Comparison of ENCODE assay signal across 11 cellular contexts in genomic region chr18:63444567-63444966, GRCh38. TPM values are rescaled to one million over a fixed set of nuclear protein-coding genes. Genes with fewer than 3 reads are reported as not detected.
DNase-seq lines count a peak whose midpoint lies in the region; ATAC-seq and TF ChIP-seq lines count a peak whose summit lies in the region.
"Had no signal": no experiment of that assay in that cellular context is flagged by ENCODE, and none has a peak within 500 bp of the region (broad histone marks: within the 10 kb centered on the region; RNA-seq: fewer than 3 reads in every experiment).

No MANE protein-coding gene starts in this region.

- intact Hi-C loops in dendritic cell treated with granulocyte-macrophage colony-stimulating factor and Interleukin-4, amounts not matched to agents 40 ng/mL and 50 ng/mL, for 4 days (cut with micrococcal nuclease): no loop called here

- no peak for DNase-seq in DND-41
- DNase-seq in M059J (ENCODE audit: low read depth): peak; percentile 64
- peak; percentile 96 for DNase-seq in osteoblast (ENCODE audit: insufficient read length, low spot score, missing footprints)
- no peak for DNase-seq in activated CD4-positive, alpha-beta T cell treated with anti-CD3 and anti-CD28 coated beads, Interleukin-2, amount 50 U/mL, for 4 hours
- no peak for DNase-seq in HuH-7.5 (ENCODE audit: low spot score)
- DNase-seq in SK-N-DZ (ENCODE audit: low spot score): no peak
- DNase-seq in NCI-H2171 treated with DMSO at 0.1 percent for 48 hours (lab: John Stamatoyannopoulos, UW): no peak
- DNase-seq: T-helper 1 cell had no signal

- H3K36me3 ChIP-seq in DND-41 (ENCODE audit: insufficient read depth, low read length) (no peaks in the 10 kb centered on the region), osteoblast (ENCODE audit: insufficient read depth, low read length) (no peaks in the 10 kb centered on the region)

- TF ChIP-seq CTCF in DND-41 (IDR thresholded peaks at IDR 0.05; ENCODE audit: borderline replicate concordance, extremely low read depth, low read length, poor library complexity, severe bottlenecking) (no peak), osteoblast (IDR thresholded peaks at IDR 0.05; ENCODE audit: extremely low read depth, low read depth, low read length) (no peak)

- no peak overlapping the region for H3K27ac ChIP-seq in DND-41 (ENCODE audit: low read length)
- no peak overlapping the region for H3K27ac ChIP-seq in osteoblast (ENCODE audit: low read depth, low read length)

- H3K27me3 Mint-ChIP-seq in dendritic cell treated with granulocyte-macrophage colony-stimulating factor and Interleukin-4, amounts not matched to agents 40 ng/mL and 50 ng/mL, for 4 days: no peaks in the 10 kb centered on the region

- H3K9me3 ChIP-seq in DND-41 (ENCODE audit: insufficient read depth, low read length, severe bottlenecking): no peaks in the 10 kb centered on the region
- H3K9me3 ChIP-seq in osteoblast (ENCODE audit: low read depth, low read length): no peaks in the 10 kb centered on the region

- H2AFZ ChIP-seq in DND-41 (ENCODE audit: low read depth, low read length) (no peak overlapping the region), osteoblast (ENCODE audit: low read length) (no peak overlapping the region)

- H3K9me3 Mint-ChIP-seq in dendritic cell treated with granulocyte-macrophage colony-stimulating factor and Interleukin-4, amounts not matched to agents 40 ng/mL and 50 ng/mL, for 4 days: no peaks in the 10 kb centered on the region

- peaks cover 44% of the 10 kb centered on the region for H3K4me1 Mint-ChIP-seq in dendritic cell treated with granulocyte-macrophage colony-stimulating factor and Interleukin-4, amounts not matched to agents 40 ng/mL and 50 ng/mL, for 4 days (ENCODE audit: low read depth)

- H3K4me3 ChIP-seq in DND-41 (ENCODE audit: low read depth in 1 of 2, low read length in 2 of 2) (no peak overlapping the region), osteoblast (ENCODE audit: insufficient read depth, low read length) (no peak overlapping the region)

- H3K79me2 ChIP-seq in DND-41 (ENCODE audit: insufficient read depth, low read length) (no peaks in the 10 kb centered on the region), osteoblast (ENCODE audit: insufficient read depth, low read length) (no peaks in the 10 kb centered on the region)

- H3K27ac Mint-ChIP-seq in dendritic cell treated with granulocyte-macrophage colony-stimulating factor and Interleukin-4, amounts not matched to agents 40 ng/mL and 50 ng/mL, for 4 days: peak overlapping the region; percentile 82

- no peak overlapping the region for H3K4me3 Mint-ChIP-seq in dendritic cell treated with granulocyte-macrophage colony-stimulating factor and Interleukin-4, amounts not matched to agents 40 ng/mL and 50 ng/mL, for 4 days

- peak; percentile 39; the same call in 1 of the 3 replicates for ATAC-seq in DND-41 (ENCODE audit: insufficient read depth, low read depth)

- no peaks in the 10 kb centered on the region for H3K36me3 Mint-ChIP-seq in dendritic cell treated with granulocyte-macrophage colony-stimulating factor and Interleukin-4, amounts not matched to agents 40 ng/mL and 50 ng/mL, for 4 days (ENCODE audit: low read depth)

- peaks cover 5% of the 10 kb centered on the region for H3K27me3 ChIP-seq in DND-41 (ENCODE audit: insufficient read depth, low read length, poor library complexity)
- H3K27me3 ChIP-seq in osteoblast (ENCODE audit: insufficient read depth, low read length): no peaks in the 10 kb centered on the region

- H4K20me1 ChIP-seq in DND-41 (ENCODE audit: insufficient read depth, low read length) (no peaks in the 10 kb centered on the region), osteoblast (ENCODE audit: insufficient read depth, low read length) (no peaks in the 10 kb centered on the region)

- no peak overlapping the region for H3K9ac ChIP-seq in DND-41 (ENCODE audit: low read depth, low read length)

- H3K4me2 ChIP-seq in DND-41 (ENCODE audit: insufficient read depth, low read length): no peak overlapping the region
- H3K4me2 ChIP-seq in osteoblast (ENCODE audit: insufficient read depth, low read length): no peak overlapping the region

- H3K4me1 ChIP-seq in DND-41 (ENCODE audit: insufficient read depth, low read length) (0 out of 2 replicates have a peak, but pooled peaks cover 4% of the 10 kb centered on the region), osteoblast (ENCODE audit: insufficient read depth, low read length) (no peaks in the 10 kb centered on the region)

RNA-seq across cellular contexts. Expression of gene VPS4B, which starts 22.3 kb away (rescaled TPM):
- 40.9 and 48.3 TPM in 2 replicates for total RNA-seq in M059J (2014; rRNA removed; shearing (Covaris generic))
- total RNA-seq in osteoblast: 42.4 and 47.4 TPM in 2 replicates
- 20.6 and 20.8 TPM in 2 replicates for polyA plus RNA-seq in SK-N-DZ (2014; cell fraction: cytosol; rRNA removed)
- polyA plus RNA-seq in SK-N-DZ (2014; cell fraction: nucleus; rRNA removed): 7.0 and 11.5 TPM in 2 replicates

RNA-seq across cellular contexts. Expression of gene SERPINB5, which starts 32.2 kb away (rescaled TPM):
- not detected in 2 replicates for total RNA-seq in M059J (2014; rRNA removed; shearing (Covaris generic))
- total RNA-seq in osteoblast: not detected in 2 replicates
- not detected in 2 replicates for polyA plus RNA-seq in SK-N-DZ (2014; cell fraction: cytosol; rRNA removed)
- polyA plus RNA-seq in SK-N-DZ (2014; cell fraction: nucleus; rRNA removed): not detected in 2 replicates
- total RNA-seq: subcutaneous adipose tissue had no signal
- polyA plus RNA-seq: neural cell had no signal

Comparison
In these comparisons a context has a peak if more than half of its experiments do, and no peak if none do; other contexts are left out.
1. DNase-seq: peak in M059J (single experiment) and osteoblast (single experiment); none in DND-41 (single experiment), activated CD4-positive, alpha-beta T cell treated with anti-CD3 and anti-CD28 coated beads, Interleukin-2, amount 50 U/mL, for 4 hours (0 of 2), HuH-7.5 (single experiment), SK-N-DZ (single experiment) and NCI-H2171 treated with DMSO at 0.1 percent for 48 hours (single experiment).